1 cellular context compared by ENCODE assay signal in the genomic region with DNA sequence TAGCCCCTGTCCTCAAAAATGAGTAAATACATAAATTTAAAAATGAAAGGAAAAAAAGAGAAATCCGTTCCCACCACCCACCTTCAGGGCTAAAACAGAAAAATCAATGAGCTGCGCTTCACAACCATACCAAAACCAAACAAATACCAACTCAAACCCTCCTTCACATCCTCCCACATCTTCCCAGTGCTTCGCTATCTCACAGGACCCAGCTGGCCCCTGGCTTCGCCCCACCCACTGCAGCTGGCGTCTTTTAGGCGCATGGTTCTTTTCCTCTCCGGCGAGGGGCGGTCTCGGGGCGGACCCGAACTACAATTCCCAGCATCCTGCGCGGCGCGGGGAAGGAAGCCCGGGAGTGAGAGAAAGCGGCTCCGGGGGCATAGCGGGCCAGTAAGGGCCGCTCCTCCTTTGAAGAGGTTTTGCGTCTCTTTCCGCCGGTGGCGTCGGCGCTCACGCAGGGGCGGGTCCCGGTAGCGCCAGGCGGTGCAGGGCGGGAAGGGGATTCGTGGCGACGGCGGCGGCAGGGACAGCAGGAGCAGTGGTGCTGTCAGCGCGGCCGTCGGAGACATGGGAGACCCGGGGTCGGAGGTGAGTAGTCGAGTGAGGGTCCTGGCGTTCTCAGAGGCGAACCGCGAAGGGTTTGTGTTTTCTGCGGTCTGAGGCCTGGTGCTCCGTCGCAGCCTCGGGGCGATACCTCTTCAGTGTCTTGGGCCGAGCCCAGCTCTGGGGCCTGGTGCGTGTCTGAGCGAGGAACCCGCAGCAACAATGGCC.
TF ChIP-seq lines count a peak whose summit lies in the region.

A gene with protein sequence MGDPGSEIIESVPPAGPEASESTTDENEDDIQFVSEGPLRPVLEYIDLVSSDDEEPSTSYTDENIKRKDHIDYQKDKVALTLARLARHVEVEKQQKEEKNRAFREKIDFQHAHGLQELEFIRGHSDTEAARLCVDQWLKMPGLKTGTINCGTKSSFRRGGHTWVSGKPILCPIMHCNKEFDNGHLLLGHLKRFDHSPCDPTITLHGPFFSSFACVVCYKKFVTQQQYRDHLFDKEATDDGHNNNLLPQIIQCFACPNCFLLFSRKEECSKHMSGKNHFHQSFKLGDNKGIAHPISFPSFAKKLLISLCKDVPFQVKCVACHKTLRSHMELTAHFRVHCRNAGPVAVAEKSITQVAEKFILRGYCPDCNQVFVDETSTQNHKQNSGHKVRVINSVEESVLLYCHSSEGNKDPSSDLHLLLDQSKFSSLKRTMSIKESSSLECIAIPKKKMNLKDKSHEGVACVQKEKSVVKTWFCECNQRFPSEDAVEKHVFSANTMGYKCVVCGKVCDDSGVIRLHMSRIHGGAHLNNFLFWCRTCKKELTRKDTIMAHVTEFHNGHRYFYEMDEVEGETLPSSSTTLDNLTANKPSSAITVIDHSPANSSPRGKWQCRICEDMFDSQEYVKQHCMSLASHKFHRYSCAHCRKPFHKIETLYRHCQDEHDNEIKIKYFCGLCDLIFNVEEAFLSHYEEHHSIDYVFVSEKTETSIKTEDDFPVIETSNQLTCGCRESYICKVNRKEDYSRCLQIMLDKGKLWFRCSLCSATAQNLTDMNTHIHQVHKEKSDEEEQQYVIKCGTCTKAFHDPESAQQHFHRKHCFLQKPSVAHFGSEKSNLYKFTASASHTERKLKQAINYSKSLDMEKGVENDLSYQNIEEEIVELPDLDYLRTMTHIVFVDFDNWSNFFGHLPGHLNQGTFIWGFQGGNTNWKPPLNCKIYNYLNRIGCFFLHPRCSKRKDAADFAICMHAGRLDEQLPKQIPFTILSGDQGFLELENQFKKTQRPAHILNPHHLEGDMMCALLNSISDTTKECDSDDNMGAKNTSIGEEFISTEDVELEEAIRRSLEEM (plus strand): TSS at position 502 of the 771 bp plus-strand sequence. CDS start 66 bp downstream, at position 568.

TF ChIP-seq in HepG2, 621 proteins besides CTCF, POLR2A, EP300 and RAD21 (continued from another document):
- TF ChIP-seq FOXJ3 (CRISPR knock-in tag; IDR thresholded peaks at IDR 0.05; ENCODE audit: borderline replicate concordance) (no peak), PHF5A (CRISPR knock-in tag; IDR thresholded peaks at IDR 0.05; ENCODE audit: low read depth, unreplicated experiment) (peak; percentile 85), RARA (CRISPR knock-in tag; IDR thresholded peaks at IDR 0.05) (peak; percentile 47), KDM1A (CRISPR knock-in tag; IDR thresholded peaks at IDR 0.05) (no peak)
